ENCODE assay signal across 17 cellular contexts in the genomic region with DNA sequence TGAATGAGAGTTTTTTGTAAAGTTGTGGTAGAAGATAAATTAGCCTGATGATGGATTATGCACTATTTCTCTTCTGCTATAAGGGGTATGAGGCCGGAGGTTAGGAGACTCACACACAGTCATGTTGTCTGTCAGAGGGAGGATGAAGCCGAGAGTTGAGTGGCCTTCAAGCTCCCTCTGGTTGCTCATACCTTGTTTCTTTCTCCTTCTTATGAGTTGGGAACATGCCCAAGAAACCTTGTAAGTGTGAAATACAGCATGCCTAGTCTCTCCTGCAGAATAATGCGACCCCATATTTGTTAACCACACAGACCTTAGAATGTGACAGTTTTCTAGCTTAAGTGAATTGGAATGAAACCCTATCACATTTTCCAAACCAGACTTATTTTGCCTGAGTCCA.
A peak's percentile ranks its signal among the peaks of the same experiment; 100 is the strongest.
DNase-seq lines count a peak whose midpoint lies in the region; ATAC-seq and TF ChIP-seq lines count a peak whose summit lies in the region.
"Had no signal": no experiment of that assay in that cellular context is flagged by ENCODE, and none has a peak within 500 bp of the region (broad histone marks: within the 10 kb centered on the region; RNA-seq: fewer than 3 reads in every experiment).

No MANE protein-coding gene starts in this region.

- no peak for TF ChIP-seq POLR2A in stomach (IDR thresholded peaks at IDR 0.05)

- H3K27me3 ChIP-seq in right cardiac atrium (ENCODE audit: control insufficient read depth, insufficient read depth): no peaks in the 10 kb centered on the region
- no peaks in the 10 kb centered on the region for H3K27me3 ChIP-seq in stomach
- no peaks in the 10 kb centered on the region for H3K27me3 ChIP-seq in Karpas-422 (ENCODE audit: low read length)
- H3K27me3 ChIP-seq: neural progenitor cell had no signal

- H3K27ac Mint-ChIP-seq in brain: peak overlapping the region; percentile 33 to 96 (median 89)
- H3K27ac Mint-ChIP-seq: activated naive CD8-positive, alpha-beta T cell treated with anti-CD3 and anti-CD28 coated beads, Interleukin-2, amount 10 ng/mL, durations not matched to agents 7 days and 5 days; GM23338; neural progenitor cell had no signal

- TF ChIP-seq CTCF in brain (conservative IDR thresholded peaks at IDR 0.05) (no peak), stomach (IDR thresholded peaks at IDR 0.05) (no peak)

- no peaks in the 10 kb centered on the region for H3K27me3 Mint-ChIP-seq in brain
- H3K27me3 Mint-ChIP-seq: activated naive CD8-positive, alpha-beta T cell treated with anti-CD3 and anti-CD28 coated beads, Interleukin-2, amount 10 ng/mL, durations not matched to agents 7 days and 5 days had no signal

- H3K36me3 ChIP-seq in stomach: no peaks in the 10 kb centered on the region
- no peaks in the 10 kb centered on the region for H3K36me3 ChIP-seq in Karpas-422 (ENCODE audit: insufficient read depth, low read length)
- H3K36me3 ChIP-seq: neural progenitor cell had no signal

- peaks cover 18% of the 10 kb centered on the region for H3K4me1 ChIP-seq in right cardiac atrium (ENCODE audit: control insufficient read depth, insufficient read depth, low read length)
- H3K4me1 ChIP-seq in stomach: peaks cover 0 to 41% (median 8%) of the 10 kb centered on the region in 4 donors
- no peaks in the 10 kb centered on the region for H3K4me1 ChIP-seq in Karpas-422 (ENCODE audit: low read length)

- H3K36me3 Mint-ChIP-seq in brain: no peaks in the 10 kb centered on the region
- H3K36me3 Mint-ChIP-seq: activated naive CD8-positive, alpha-beta T cell treated with anti-CD3 and anti-CD28 coated beads, Interleukin-2, amount 10 ng/mL, durations not matched to agents 7 days and 5 days; neural progenitor cell had no signal

- peak; percentile 17 to 30 for ATAC-seq in right cardiac atrium
- ATAC-seq: GM23338, left colon had no signal

- no peak for TF ChIP-seq EP300 in stomach (IDR thresholded peaks at IDR 0.05)

- H3K9ac ChIP-seq in Karpas-422 (ENCODE audit: low read length): no peak overlapping the region
- H3K9ac ChIP-seq: neural progenitor cell had no signal

- no peaks in the 10 kb centered on the region for H3K79me2 ChIP-seq in Karpas-422 (ENCODE audit: low read length)

- H3K4me2 ChIP-seq in Karpas-422 (ENCODE audit: low read depth, low read length, poor library complexity, severe bottlenecking): no peak overlapping the region
- H3K4me2 ChIP-seq: GM23338, neural progenitor cell had no signal

- no peak overlapping the region for H2AFZ ChIP-seq in Karpas-422 (ENCODE audit: low read length)
- H2AFZ ChIP-seq: GM23338, neural progenitor cell had no signal

- H3K9me2 ChIP-seq in Karpas-422 (replicated peaks; ENCODE audit: insufficient read depth, low read length): no peaks in the 10 kb centered on the region

- H3K4me3 Mint-ChIP-seq in brain: peak overlapping the region in 1 of 5 experiments; percentile 67
- H3K4me3 Mint-ChIP-seq: activated naive CD8-positive, alpha-beta T cell treated with anti-CD3 and anti-CD28 coated beads, Interleukin-2, amount 10 ng/mL, durations not matched to agents 7 days and 5 days; GM23338; neural progenitor cell had no signal

- H3K9me3 ChIP-seq in right cardiac atrium (ENCODE audit: control insufficient read depth, low read length) (no peaks in the 10 kb centered on the region), stomach (no peaks in the 10 kb centered on the region), Karpas-422 (ENCODE audit: low read length) (no peaks in the 10 kb centered on the region)

- DNase-seq in EH (ENCODE audit: low read depth): peak; percentile 10
- peak in 1 of 3 donors; percentile 44 for DNase-seq in right cardiac atrium
- DNase-seq in stomach: no peak
- DNase-seq in cortex of kidney (lab: John Stamatoyannopoulos, UW): no peak
- DNase-seq in Karpas-422: no peak
- no peak for DNase-seq in NCI-H1105 treated with DMSO at 0.1 percent for 48 hours (lab: John Stamatoyannopoulos, UW)
- no peak for DNase-seq in NCI-H128 (lab: John Stamatoyannopoulos, UW; ENCODE audit: unreplicated experiment)
- DNase-seq: activated naive CD8-positive, alpha-beta T cell treated with anti-CD3 and anti-CD28 coated beads, Interleukin-2, amount 10 ng/mL, durations not matched to agents 7 days and 5 days; effector CD4-positive, alpha-beta T cell; glutamatergic neuron; NCI-H2171 had no signal

- 78% methylated on average over 3 of the region's 3 CpGs for WGBS in right cardiac atrium
- WGBS in stomach, 5 donors: 53 to 89% (median 75%) methylated on average over 3 of the region's 3 CpGs

- H3K4me1 Mint-ChIP-seq in brain: peaks cover 66% of the 10 kb centered on the region
- H3K4me1 Mint-ChIP-seq: activated naive CD8-positive, alpha-beta T cell treated with anti-CD3 and anti-CD28 coated beads, Interleukin-2, amount 10 ng/mL, durations not matched to agents 7 days and 5 days had no signal

- intact Hi-C loops in right cardiac atrium (cut with DNase I) (no loop called here), stomach (cut with DNase I; ENCODE audit: low total_unique reads) (no loop called here)

- H3K27ac ChIP-seq in right cardiac atrium (ENCODE audit: low read length): peak overlapping the region; percentile 90
- peak overlapping the region in 3 of 5 donors; percentile 27 to 66 (median 56) for H3K27ac ChIP-seq in stomach
- H3K27ac ChIP-seq in Karpas-422 (ENCODE audit: low read length): no peak overlapping the region
- H3K27ac ChIP-seq: HL-60, neural progenitor cell, VCaP had no signal

- no peaks in the 10 kb centered on the region for H3K9me3 Mint-ChIP-seq in brain
- H3K9me3 Mint-ChIP-seq: activated naive CD8-positive, alpha-beta T cell treated with anti-CD3 and anti-CD28 coated beads, Interleukin-2, amount 10 ng/mL, durations not matched to agents 7 days and 5 days; GM23338; neural progenitor cell had no signal

- H4K20me1 ChIP-seq in Karpas-422 (ENCODE audit: insufficient read depth, low read depth, low read length): no peaks in the 10 kb centered on the region

- H3K4me3 ChIP-seq in right cardiac atrium (ENCODE audit: low read length) (no peak overlapping the region), stomach (no peak overlapping the region), Karpas-422 (ENCODE audit: low read length) (no peak overlapping the region)
- H3K4me3 ChIP-seq: GM23338, neural progenitor cell had no signal
